22 cellular contexts compared by ENCODE assay signal in genomic region chr19:13819242-13819641, GRCh38. TPM values are rescaled to one million over a fixed set of nuclear protein-coding genes. Genes with fewer than 3 reads are reported as not detected.
"Had no signal": no experiment of that assay in that cellular context is flagged by ENCODE, and none has a peak within 500 bp of the region (broad histone marks: within the 10 kb centered on the region; RNA-seq: fewer than 3 reads in every experiment).

No MANE protein-coding gene starts in this region.

- H3K27me3 ChIP-seq: SJCRH30 had no signal

- H3K4me3 ChIP-seq: K562, SJCRH30 had no signal

- H3K9me3 ChIP-seq: SJCRH30 had no signal

- ATAC-seq: K562 had no signal

- DNase-seq: Kasumi-1, MM.1S, NCI-H1092 treated with DMSO at 0.1 percent for 48 hours, NCI-H1436, NCI-H187, NCI-H2029, NCI-H2081 treated with DMSO at 0.1 percent for 48 hours, NCI-H2171, NCI-H226, NCI-H446, NCI-H510A, NCI-H524 treated with DMSO at 0.1 percent for 48 hours, NCI-H69, NCI-H774, RPMI8226, SHP77 treated with DMSO at 0.1 percent for 48 hours, SJCRH30 had no signal

- H3K9ac ChIP-seq: KMS-11 had no signal

- H3K4me2 ChIP-seq: KMS-11 had no signal

- H3K27ac ChIP-seq: HL-60, KMS-11, SJCRH30 had no signal

RNA-seq across cellular contexts. Expression of gene NANOS3, which starts 57.7 kb away (rescaled TPM):
- total RNA-seq: K562, M059J had no signal
- polyA plus RNA-seq: IgD-negative memory B cell, K562 had no signal
